In the genomic region with DNA sequence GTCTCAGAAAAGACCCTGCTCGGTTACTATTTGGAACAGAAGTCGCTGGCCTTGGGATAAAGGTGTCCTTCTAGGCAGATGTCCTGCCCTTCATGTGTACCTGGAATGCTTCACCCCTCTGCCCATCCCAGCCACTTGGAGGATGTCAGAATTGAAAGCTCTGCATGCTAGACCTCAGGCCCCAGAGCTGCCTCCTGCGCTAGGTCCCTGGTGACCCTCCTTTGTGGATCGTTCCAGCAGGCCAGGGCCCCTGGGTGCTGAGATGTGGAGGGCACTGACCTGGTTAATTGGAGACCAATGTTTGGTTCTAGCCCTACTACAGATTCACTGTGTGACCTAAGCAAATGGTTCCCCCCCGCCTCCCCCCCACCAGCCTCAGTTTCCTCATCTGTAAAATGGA, we compare ENCODE assay signal across 24 cellular contexts.
"Had no signal": no experiment of that assay in that cellular context is flagged by ENCODE, and none has a peak within 500 bp of the region (broad histone marks: within the 10 kb centered on the region; RNA-seq: fewer than 3 reads in every experiment).

No MANE protein-coding gene starts in this region.

- H3K36me3 ChIP-seq: brain microvascular endothelial cell, cardiac muscle cell had no signal

- DNase-seq: activated CD4-positive, alpha-beta memory T cell treated with anti-CD3 and anti-CD28 coated beads for 36 hours; activated CD4-positive, alpha-beta T cell treated with anti-CD3 and anti-CD28 coated beads, Interleukin-2, amount 10 ng/mL, durations not matched to agents 7 days and 5 days; activated CD4-positive, CD25-positive, alpha-beta regulatory T cell; activated CD8-positive, alpha-beta memory T cell treated with anti-CD3 and anti-CD28 coated beads for 24 hours; activated gamma-delta T cell; activated naive CD4-positive, alpha-beta T cell treated with anti-CD3 and anti-CD28 coated beads for 36 hours; activated T-cell treated with anti-CD3 and anti-CD28 coated beads, Interleukin-2, amount 50 U/mL, for 4 hours; amygdala; brain microvascular endothelial cell; Karpas-422; MM.1S; NCI-H1105 treated with DMSO at 0.1 percent for 48 hours; NCI-H1436 treated with DMSO at 0.1 percent for 48 hours; NCI-H187; NCI-H2081; NCI-H446; NCI-H524; PC-3; SIG-M5; T-helper 2 cell; T1000 had no signal

- H3K9me3 Mint-ChIP-seq: activated CD4-positive, alpha-beta memory T cell treated with anti-CD3 and anti-CD28 coated beads for 36 hours; activated CD4-positive, alpha-beta T cell treated with anti-CD3 and anti-CD28 coated beads, Interleukin-2, amount 10 ng/mL, durations not matched to agents 7 days and 5 days; activated naive CD4-positive, alpha-beta T cell treated with anti-CD3 and anti-CD28 coated beads for 36 hours; activated T-cell treated with anti-CD3 and anti-CD28 coated beads, Interleukin-2, amount 50 U/mL, for 4 hours had no signal

- H3K27ac Mint-ChIP-seq: activated CD4-positive, alpha-beta memory T cell treated with anti-CD3 and anti-CD28 coated beads for 36 hours; activated CD4-positive, alpha-beta T cell treated with anti-CD3 and anti-CD28 coated beads, Interleukin-2, amount 10 ng/mL, durations not matched to agents 7 days and 5 days; activated naive CD4-positive, alpha-beta T cell treated with anti-CD3 and anti-CD28 coated beads for 36 hours; activated naive CD8-positive, alpha-beta T cell had no signal

- H3K36me3 Mint-ChIP-seq: activated naive CD8-positive, alpha-beta T cell had no signal

- H3K4me3 ChIP-seq: cardiac muscle cell, K562 had no signal

- H3K4me3 Mint-ChIP-seq: activated CD4-positive, alpha-beta memory T cell treated with anti-CD3 and anti-CD28 coated beads for 36 hours; activated CD4-positive, alpha-beta T cell treated with anti-CD3 and anti-CD28 coated beads, Interleukin-2, amount 10 ng/mL, durations not matched to agents 7 days and 5 days; activated naive CD4-positive, alpha-beta T cell treated with anti-CD3 and anti-CD28 coated beads for 36 hours; activated naive CD8-positive, alpha-beta T cell; activated T-cell treated with anti-CD3 and anti-CD28 coated beads, Interleukin-2, amount 50 U/mL, for 4 hours had no signal

- ATAC-seq: activated T-cell treated with anti-CD3 and anti-CD28 coated beads, Interleukin-2, amount 50 U/mL, for 4 hours; K562; PC-3 had no signal

- H3K27ac ChIP-seq: brain microvascular endothelial cell, cardiac muscle cell had no signal
